In genomic region chr17:2416010-2416734, GRCh38 we compare ENCODE assay signal across 2 cellular contexts.
TF ChIP-seq lines count a peak whose summit lies in the region.

No MANE protein-coding gene starts in this region.

TF ChIP-seq in IMR-90, 13 proteins besides CTCF, POLR2A, EP300 and RAD21:
- TF ChIP-seq RFX5 (IDR thresholded peaks at IDR 0.05; ENCODE audit: low read depth, low read length) (peak; percentile 79; the same call in 1 of the 2 replicates), MXI1 (IDR thresholded peaks at IDR 0.05; ENCODE audit: borderline replicate concordance, low read depth, low read length) (0 out of 2 replicates have a peak, but pooled peaks have one; percentile 28), MAZ (IDR thresholded peaks at IDR 0.05; ENCODE audit: borderline replicate concordance, low read depth, low read length) (peak; percentile 85), FOS (IDR thresholded peaks at IDR 0.05; ENCODE audit: low read depth, low read length) (no peak), SMC3 (IDR thresholded peaks at IDR 0.05; ENCODE audit: low read depth, low read length) (peak; percentile 97), BHLHE40 (IDR thresholded peaks at IDR 0.05; ENCODE audit: low read depth, low read length) (no peak), ELK1 (IDR thresholded peaks at IDR 0.05; ENCODE audit: borderline replicate concordance, low read depth, low read length) (no peak)

TF ChIP-seq in neural cell, 6 proteins besides CTCF, POLR2A, EP300 and RAD21:
- no peak for TF ChIP-seq EZH2 (IDR thresholded peaks at IDR 0.05; ENCODE audit: borderline replicate concordance, insufficient read depth, low read length, poor library complexity, severe bottlenecking)
- no peak for TF ChIP-seq MXI1 (conservative IDR thresholded peaks at IDR 0.05; ENCODE audit: poor library complexity, severe bottlenecking)
- TF ChIP-seq TAF1 (IDR thresholded peaks at IDR 0.05; ENCODE audit: low read depth) = no peak
- peak; percentile 93 for TF ChIP-seq SMC3 (conservative IDR thresholded peaks at IDR 0.05; ENCODE audit: poor library complexity)
- peak; percentile 23 for TF ChIP-seq POLR2AphosphoS5 (IDR thresholded peaks at IDR 0.05)
- TF ChIP-seq, protein P1, sequence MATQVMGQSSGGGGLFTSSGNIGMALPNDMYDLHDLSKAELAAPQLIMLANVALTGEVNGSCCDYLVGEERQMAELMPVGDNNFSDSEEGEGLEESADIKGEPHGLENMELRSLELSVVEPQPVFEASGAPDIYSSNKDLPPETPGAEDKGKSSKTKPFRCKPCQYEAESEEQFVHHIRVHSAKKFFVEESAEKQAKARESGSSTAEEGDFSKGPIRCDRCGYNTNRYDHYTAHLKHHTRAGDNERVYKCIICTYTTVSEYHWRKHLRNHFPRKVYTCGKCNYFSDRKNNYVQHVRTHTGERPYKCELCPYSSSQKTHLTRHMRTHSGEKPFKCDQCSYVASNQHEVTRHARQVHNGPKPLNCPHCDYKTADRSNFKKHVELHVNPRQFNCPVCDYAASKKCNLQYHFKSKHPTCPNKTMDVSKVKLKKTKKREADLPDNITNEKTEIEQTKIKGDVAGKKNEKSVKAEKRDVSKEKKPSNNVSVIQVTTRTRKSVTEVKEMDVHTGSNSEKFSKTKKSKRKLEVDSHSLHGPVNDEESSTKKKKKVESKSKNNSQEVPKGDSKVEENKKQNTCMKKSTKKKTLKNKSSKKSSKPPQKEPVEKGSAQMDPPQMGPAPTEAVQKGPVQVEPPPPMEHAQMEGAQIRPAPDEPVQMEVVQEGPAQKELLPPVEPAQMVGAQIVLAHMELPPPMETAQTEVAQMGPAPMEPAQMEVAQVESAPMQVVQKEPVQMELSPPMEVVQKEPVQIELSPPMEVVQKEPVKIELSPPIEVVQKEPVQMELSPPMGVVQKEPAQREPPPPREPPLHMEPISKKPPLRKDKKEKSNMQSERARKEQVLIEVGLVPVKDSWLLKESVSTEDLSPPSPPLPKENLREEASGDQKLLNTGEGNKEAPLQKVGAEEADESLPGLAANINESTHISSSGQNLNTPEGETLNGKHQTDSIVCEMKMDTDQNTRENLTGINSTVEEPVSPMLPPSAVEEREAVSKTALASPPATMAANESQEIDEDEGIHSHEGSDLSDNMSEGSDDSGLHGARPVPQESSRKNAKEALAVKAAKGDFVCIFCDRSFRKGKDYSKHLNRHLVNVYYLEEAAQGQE (IDR thresholded peaks at IDR 0.05; ENCODE audit: borderline replicate concordance) = no peak
